ENCODE assay signal across 12 cellular contexts in genomic region chr5:140403613-140404012, GRCh38. TPM values are rescaled to one million over a fixed set of nuclear protein-coding genes. Genes with fewer than 3 reads are reported as not detected.
DNase-seq lines count a peak whose midpoint lies in the region; ATAC-seq, FAIRE-seq and TF ChIP-seq lines count a peak whose summit lies in the region.
"Had no signal": no experiment of that assay in that cellular context is flagged by ENCODE, and none has a peak within 500 bp of the region (broad histone marks: within the 10 kb centered on the region; RNA-seq: fewer than 3 reads in every experiment).

No MANE protein-coding gene starts in this region.

- CTCF ChIA-PET in activated naive CD4-positive, alpha-beta T cell treated with anti-CD3 and anti-CD28 coated beads for 36 hours (lab: Charles Lee), result interaction anchor here (0.7 kb wide), 4 partner anchors 15 to 236 kb away, joined by 3 to 6 read pairs (median 3); no protein-coding TSS in a partner anchor

- peaks cover 44% of the 10 kb centered on the region for H3K4me1 Mint-ChIP-seq in activated naive CD4-positive, alpha-beta T cell treated with anti-CD3 and anti-CD28 coated beads for 36 hours (ENCODE audit: low read depth)
- H3K4me1 Mint-ChIP-seq in astrocyte (ENCODE audit: low read depth, unreplicated experiment), result peaks cover 14% of the 10 kb centered on the region

- H2AFZ ChIP-seq in astrocyte (ENCODE audit: low read depth, low read length), result no peak overlapping the region

- H3K4me3 ChIP-seq in astrocyte (ENCODE audit: insufficient read depth, low read depth, low read length) (peak overlapping the region; percentile 21), lower lobe of right lung (peak overlapping the region; percentile 99), tibial artery (peak overlapping the region; percentile 76 to 97)

- no peaks in the 10 kb centered on the region for H3K9me3 Mint-ChIP-seq in activated naive CD4-positive, alpha-beta T cell treated with anti-CD3 and anti-CD28 coated beads for 36 hours
- H3K9me3 Mint-ChIP-seq in astrocyte (ENCODE audit: unreplicated experiment), result no peaks in the 10 kb centered on the region
- H3K9me3 Mint-ChIP-seq: activated naive CD4-positive, alpha-beta T cell treated with anti-CD3 and anti-CD28 coated beads, Interleukin-2, amount 50 U/mL, for 72 hours had no signal

- TF ChIP-seq CTCF in astrocyte (IDR thresholded peaks at IDR 0.05; ENCODE audit: insufficient read depth, low read depth, low read length), result no peak
- no peak for TF ChIP-seq CTCF in lower lobe of right lung (IDR thresholded peaks at IDR 0.05)
- no peak for TF ChIP-seq CTCF in tibial artery (IDR thresholded peaks at IDR 0.05)

- peaks cover 59% of the 10 kb centered on the region for H4K20me1 ChIP-seq in astrocyte (ENCODE audit: insufficient read depth, low read length)

- intact Hi-C loops in activated naive CD4-positive, alpha-beta T cell treated with anti-CD3 and anti-CD28 coated beads for 36 hours (cut with micrococcal nuclease), result loop anchor here (5.0 kb wide), 3 partner anchors 296 to 1214 kb away; partner anchors contain the start of genes DIAPH1 and UBE2D2
- intact Hi-C loops in lower lobe of right lung (cut with DNase I) (no loop called here), tibial artery (cut with DNase I; ENCODE audit: low total_unique reads) (loop anchor here (5.0 to 10.0 kb wide), 4 partner anchors 161 to 1111 kb away; partner anchors contain the start of genes APBB3, HARS1, HARS2 and IK)

- DNase-seq in activated naive CD4-positive, alpha-beta T cell treated with anti-CD3 and anti-CD28 coated beads for 36 hours, result no peak
- DNase-seq in activated naive CD4-positive, alpha-beta T cell treated with anti-CD3 and anti-CD28 coated beads, Interleukin-2, amount 50 U/mL, for 16 hours, result no peak
- no peak for DNase-seq in astrocyte (ENCODE audit: low read depth)
- DNase-seq in lower lobe of right lung, result no peak
- DNase-seq in tibial artery, result no peak
- DNase-seq in SW480 (ENCODE audit: low spot score), result no peak
- DNase-seq in foreskin melanocyte, result no peak
- DNase-seq in substantia nigra (lab: John Stamatoyannopoulos, UW), result no peak
- DNase-seq: NCI-H1417; stimulated activated CD4-positive, alpha-beta T cell treated with anti-CD3 and anti-CD28 coated beads, Interleukin-15, amount 100 ng/mL, for 24 hours had no signal

- H3K27ac ChIP-seq in astrocyte (ENCODE audit: low read depth, low read length) (no peak overlapping the region), lower lobe of right lung (no peak overlapping the region), tibial artery (no peak overlapping the region), substantia nigra (ENCODE audit: low read depth, low read length, poor library complexity, severe bottlenecking) (no peak overlapping the region)

- H3K9me3 ChIP-seq in astrocyte (ENCODE audit: insufficient read depth, low read depth, low read length), result no peaks in the 10 kb centered on the region
- no peaks in the 10 kb centered on the region for H3K9me3 ChIP-seq in lower lobe of right lung
- H3K9me3 ChIP-seq in tibial artery, result no peaks in the 10 kb centered on the region

- no peak overlapping the region for H3K9ac ChIP-seq in astrocyte (ENCODE audit: low read length)

- H3K79me2 ChIP-seq in astrocyte (ENCODE audit: insufficient read depth, low read length), result peaks cover 69% of the 10 kb centered on the region

- H3K27ac Mint-ChIP-seq in activated naive CD4-positive, alpha-beta T cell treated with anti-CD3 and anti-CD28 coated beads for 36 hours, result peak overlapping the region; percentile 53
- H3K27ac Mint-ChIP-seq in astrocyte (ENCODE audit: unreplicated experiment), result no peak overlapping the region

- no peak for FAIRE-seq in astrocyte (lab: Jason Lieb, UNC)

- no peak overlapping the region for H3K4me3 Mint-ChIP-seq in activated naive CD4-positive, alpha-beta T cell treated with anti-CD3 and anti-CD28 coated beads for 36 hours
- H3K4me3 Mint-ChIP-seq in astrocyte (ENCODE audit: unreplicated experiment), result no peak overlapping the region

- no peaks in the 10 kb centered on the region for H3K36me3 ChIP-seq in astrocyte (ENCODE audit: insufficient read depth, low read length)
- peaks cover 10% of the 10 kb centered on the region for H3K36me3 ChIP-seq in lower lobe of right lung
- H3K36me3 ChIP-seq in tibial artery, result peaks cover 0 to 7% (median 3%) of the 10 kb centered on the region in 3 donors

- H3K27me3 ChIP-seq in astrocyte (ENCODE audit: insufficient read depth, low read length) (no peaks in the 10 kb centered on the region), lower lobe of right lung (ENCODE audit: low read depth) (no peaks in the 10 kb centered on the region), tibial artery (no peaks in the 10 kb centered on the region)

- peaks cover 10% of the 10 kb centered on the region for H3K4me1 ChIP-seq in astrocyte (ENCODE audit: insufficient read depth, low read length)
- H3K4me1 ChIP-seq in lower lobe of right lung, result peaks cover 46% of the 10 kb centered on the region
- peaks cover 0 to 60% (median 31%) of the 10 kb centered on the region in 4 donors for H3K4me1 ChIP-seq in tibial artery

- ATAC-seq in lower lobe of right lung, result no peak
- ATAC-seq: activated naive CD4-positive, alpha-beta T cell treated with anti-CD3 and anti-CD28 coated beads, Interleukin-2, amount 50 U/mL, for 72 hours had no signal

- peak overlapping the region; percentile 85 for H3K4me2 ChIP-seq in astrocyte (ENCODE audit: low read length)

- no peaks in the 10 kb centered on the region for H3K27me3 Mint-ChIP-seq in activated naive CD4-positive, alpha-beta T cell treated with anti-CD3 and anti-CD28 coated beads for 36 hours (ENCODE audit: low read depth)
- no peaks in the 10 kb centered on the region for H3K27me3 Mint-ChIP-seq in astrocyte (ENCODE audit: low read depth, unreplicated experiment)

- H3K36me3 Mint-ChIP-seq in activated naive CD4-positive, alpha-beta T cell treated with anti-CD3 and anti-CD28 coated beads for 36 hours (ENCODE audit: low read depth), result peaks cover 11% of the 10 kb centered on the region
- H3K36me3 Mint-ChIP-seq in astrocyte (ENCODE audit: low read depth, unreplicated experiment), result peaks cover 2% of the 10 kb centered on the region

RNA-seq across cellular contexts. Expression of gene ANKHD1, which starts 2.0 kb away (rescaled TPM):
- total RNA-seq in activated naive CD4-positive, alpha-beta T cell treated with anti-CD3 and anti-CD28 coated beads for 36 hours, result 10 to 100 TPM; 83.2 to 87.0 TPM
- 49.7 and 56.5 TPM in 2 replicates for total RNA-seq in astrocyte
- 133 TPM for total RNA-seq in lower lobe of right lung

RNA-seq across cellular contexts. Expression of gene SLC4A9, which starts 43.6 kb away (rescaled TPM):
- under 1 TPM; 0.07 to 0.12 TPM for total RNA-seq in activated naive CD4-positive, alpha-beta T cell treated with anti-CD3 and anti-CD28 coated beads for 36 hours
- 0.25 TPM in 1 of 2 replicates, not detected in the other for total RNA-seq in astrocyte
- 0.32 TPM for total RNA-seq in lower lobe of right lung
- total RNA-seq: T-helper 2 cell treated with Interferon-gamma antibody and Interleukin-4, amounts not matched to agents 100 ng/mL and 5 ng/mL, for 36 hours had no signal

RNA-seq across cellular contexts. Expression of gene HBEGF, which starts 57.2 kb away (rescaled TPM):
- total RNA-seq in activated naive CD4-positive, alpha-beta T cell treated with anti-CD3 and anti-CD28 coated beads for 36 hours, result 1 to 10 TPM; 8.7 to 9.1 TPM
- 257 and 272 TPM in 2 replicates for total RNA-seq in astrocyte
- 43.2 TPM for total RNA-seq in lower lobe of right lung

Comparison
In these comparisons a context has a peak if more than half of its experiments do, and no peak if none do; other contexts are left out.
1. H3K4me3 ChIP-seq: peak in every context shown above with its lines; median percentile 99 in lower lobe of right lung; 86 in tibial artery; 21 in astrocyte.